Comparison of ENCODE assay signal across 19 cellular contexts in genomic region chr7:111564078-111564477, GRCh38. TPM values are rescaled to one million over a fixed set of nuclear protein-coding genes. Genes with fewer than 3 reads are reported as not detected.
DNase-seq lines count a peak whose midpoint lies in the region; ATAC-seq and TF ChIP-seq lines count a peak whose summit lies in the region.
"Had no signal": no experiment of that assay in that cellular context is flagged by ENCODE, and none has a peak within 500 bp of the region (broad histone marks: within the 10 kb centered on the region; RNA-seq: fewer than 3 reads in every experiment).

No MANE protein-coding gene starts in this region.

- BruUV-seq in Caco-2 (replicated peaks; lab: Mats Ljungman, UMichigan), result no TSS peak

- CTCF ChIA-PET in CD4-positive, alpha-beta T cell (lab: Charles Lee), result no interaction called here
- CTCF ChIA-PET in Caco-2 (lab: Charles Lee), result no interaction called here

- H3K36me3 Mint-ChIP-seq in CD4-positive, alpha-beta T cell (ENCODE audit: low read depth), result no peaks in the 10 kb centered on the region
- H3K36me3 Mint-ChIP-seq in Caco-2 (ENCODE audit: insufficient read depth, unreplicated experiment), result peaks cover 5% of the 10 kb centered on the region
- H3K36me3 Mint-ChIP-seq in activated T-helper 2 cell treated with anti-CD3 and anti-CD28 coated beads, Interferon-gamma antibody, Interleukin-2, Interleukin-4, amounts not matched to agents 10 μg/mL and 5 μg/mL and 100 μg/mL, durations not matched to agents 14 hours and 24 hours and 36 hours (ENCODE audit: low read depth), result peaks cover 4% of the 10 kb centered on the region
- peaks cover 6% of the 10 kb centered on the region for H3K36me3 Mint-ChIP-seq in nephron progenitor cell (ENCODE audit: low read depth)

- H3K36me3 ChIP-seq in Caco-2 (ENCODE audit: control insufficient read depth, insufficient read depth, low read length), result no peaks in the 10 kb centered on the region
- no peaks in the 10 kb centered on the region for H3K36me3 ChIP-seq in suprapubic skin

- H3K27me3 Mint-ChIP-seq in CD4-positive, alpha-beta T cell, result peaks cover 15% of the 10 kb centered on the region
- H3K27me3 Mint-ChIP-seq in Caco-2 (ENCODE audit: insufficient read depth, unreplicated experiment) (peaks cover 5% of the 10 kb centered on the region), nephron progenitor cell (ENCODE audit: low read depth, poor library complexity) (no peaks in the 10 kb centered on the region)
- H3K27me3 Mint-ChIP-seq in activated T-helper 2 cell treated with anti-CD3 and anti-CD28 coated beads, Interferon-gamma antibody, Interleukin-2, Interleukin-4, amounts not matched to agents 10 μg/mL and 5 μg/mL and 100 μg/mL, durations not matched to agents 14 hours and 24 hours and 36 hours (ENCODE audit: low read depth), result peaks cover 11% of the 10 kb centered on the region

- H3K27me3 ChIP-seq in CD4-positive, alpha-beta T cell (ENCODE audit: control insufficient read depth, insufficient read depth, low read length), result no peaks in the 10 kb centered on the region
- H3K27me3 ChIP-seq in Caco-2 (replicated peaks; ENCODE audit: control insufficient read depth, insufficient read depth, low read length) (no peaks in the 10 kb centered on the region), suprapubic skin (no peaks in the 10 kb centered on the region)
- H3K27me3 ChIP-seq: BLaER1 treated with 17β-estradiol and CSF1 and Interleukin-3, amounts not matched to agents 10 nM and 100 nM had no signal

- peak overlapping the region; percentile 97 for H3K4me3 Mint-ChIP-seq in CD4-positive, alpha-beta T cell
- peak overlapping the region; percentile 92 for H3K4me3 Mint-ChIP-seq in Caco-2 (ENCODE audit: unreplicated experiment)
- peak overlapping the region; percentile 59 for H3K4me3 Mint-ChIP-seq in activated T-helper 2 cell treated with anti-CD3 and anti-CD28 coated beads, Interferon-gamma antibody, Interleukin-2, Interleukin-4, amounts not matched to agents 10 μg/mL and 5 μg/mL and 100 μg/mL, durations not matched to agents 14 hours and 24 hours and 36 hours (ENCODE audit: low read depth)
- peak overlapping the region; percentile 82 for H3K4me3 Mint-ChIP-seq in nephron progenitor cell

- no peak for TF ChIP-seq POLR2A in suprapubic skin (IDR thresholded peaks at IDR 0.05)

- no peak for TF ChIP-seq CTCF in CD4-positive, alpha-beta T cell (IDR thresholded peaks at IDR 0.05)
- TF ChIP-seq CTCF in Caco-2 (IDR thresholded peaks at IDR 0.05; ENCODE audit: insufficient read depth in 1 of 2, low read depth in 1 of 2, low read length in 1 of 2, severe bottlenecking in 1 of 2, unreplicated experiment in 1 of 2), result no peak
- no peak for TF ChIP-seq CTCF in nephron progenitor cell (IDR thresholded peaks at IDR 0.05)
- TF ChIP-seq CTCF in suprapubic skin (IDR thresholded peaks at IDR 0.05), result no peak

- peak overlapping the region; percentile 50 for H3K27ac Mint-ChIP-seq in CD4-positive, alpha-beta T cell
- H3K27ac Mint-ChIP-seq in Caco-2 (ENCODE audit: unreplicated experiment) (no peak overlapping the region), nephron progenitor cell (no peak overlapping the region)
- H3K27ac Mint-ChIP-seq in activated T-helper 2 cell treated with anti-CD3 and anti-CD28 coated beads, Interferon-gamma antibody, Interleukin-2, Interleukin-4, amounts not matched to agents 10 μg/mL and 5 μg/mL and 100 μg/mL, durations not matched to agents 14 hours and 24 hours and 36 hours, result no peak overlapping the region

- TF ChIP-seq EP300 in suprapubic skin (IDR thresholded peaks at IDR 0.05), result no peak

- intact Hi-C loops in CD4-positive, alpha-beta T cell (cut with DNase I, micrococcal nuclease), result loop anchor here in 1 of 2 experiments (5.0 to 10.0 kb wide), 5 partner anchors 459 to 1553 kb away; partner anchors contain the start of genes DOCK4, IFRD1, SMIM30 and ZNF277
- intact Hi-C loops in Caco-2 (cut with micrococcal nuclease; ENCODE audit: unreplicated experiment), result loop anchor here (5.0 to 10.0 kb wide), 4 partner anchors 137 to 888 kb away; partner anchors contain the start of genes IFRD1 and LRRN3
- intact Hi-C loops in activated T-helper 2 cell treated with anti-CD3 and anti-CD28 coated beads, Interferon-gamma antibody, Interleukin-2, Interleukin-4, amounts not matched to agents 10 μg/mL and 5 μg/mL and 100 μg/mL, durations not matched to agents 14 hours and 24 hours and 36 hours (cut with micrococcal nuclease), result loop anchor here (5.0 to 10.0 kb wide), 5 partner anchors 67 to 828 kb away; partner anchors contain the start of genes DOCK4 and ZNF277

- peaks cover 32% of the 10 kb centered on the region for H3K4me1 Mint-ChIP-seq in CD4-positive, alpha-beta T cell (ENCODE audit: low read depth)
- H3K4me1 Mint-ChIP-seq in Caco-2 (ENCODE audit: low read depth, unreplicated experiment) (peaks cover 6% of the 10 kb centered on the region), nephron progenitor cell (peaks cover 30% of the 10 kb centered on the region)
- H3K4me1 Mint-ChIP-seq in activated T-helper 2 cell treated with anti-CD3 and anti-CD28 coated beads, Interferon-gamma antibody, Interleukin-2, Interleukin-4, amounts not matched to agents 10 μg/mL and 5 μg/mL and 100 μg/mL, durations not matched to agents 14 hours and 24 hours and 36 hours (ENCODE audit: low read depth), result peaks cover 23% of the 10 kb centered on the region

- no peak for ATAC-seq in CD4-positive, alpha-beta T cell (ENCODE audit: poor library complexity)
- ATAC-seq in HG03457 (IDR thresholded peaks at IDR 0.05; ENCODE audit: unreplicated experiment), result no peak
- no peak for ATAC-seq in HG02884 (IDR thresholded peaks at IDR 0.05; ENCODE audit: unreplicated experiment)
- ATAC-seq: HCT116, PC-3 had no signal

- H3K9me3 ChIP-seq in CD4-positive, alpha-beta T cell (ENCODE audit: control insufficient read depth, low read length), result no peaks in the 10 kb centered on the region
- H3K9me3 ChIP-seq in Caco-2, result no peaks in the 10 kb centered on the region
- H3K9me3 ChIP-seq in suprapubic skin, result no peaks in the 10 kb centered on the region

- POLR2A ChIA-PET in CD4-positive, alpha-beta T cell (lab: Charles Lee), result no interaction called here
- POLR2A ChIA-PET in Caco-2 (lab: Charles Lee), result no interaction called here

- no peak overlapping the region for H3K27ac ChIP-seq in CD4-positive, alpha-beta T cell (ENCODE audit: low read depth, low read length)
- no peak overlapping the region for H3K27ac ChIP-seq in suprapubic skin
- H3K27ac ChIP-seq: BLaER1 treated with 17β-estradiol and CSF1 and Interleukin-3, amounts not matched to agents 10 nM and 100 nM; GM23248 had no signal

- H3K9me3 Mint-ChIP-seq in CD4-positive, alpha-beta T cell, result no peaks in the 10 kb centered on the region
- H3K9me3 Mint-ChIP-seq in Caco-2 (ENCODE audit: unreplicated experiment) (no peaks in the 10 kb centered on the region), nephron progenitor cell (peaks cover 11% of the 10 kb centered on the region)
- H3K9me3 Mint-ChIP-seq in activated T-helper 2 cell treated with anti-CD3 and anti-CD28 coated beads, Interferon-gamma antibody, Interleukin-2, Interleukin-4, amounts not matched to agents 10 μg/mL and 5 μg/mL and 100 μg/mL, durations not matched to agents 14 hours and 24 hours and 36 hours, result no peaks in the 10 kb centered on the region

- H3K4me3 ChIP-seq in Caco-2 (ENCODE audit: low read depth, low read length) (no peak overlapping the region), suprapubic skin (no peak overlapping the region)
- H3K4me3 ChIP-seq: BLaER1 treated with 17β-estradiol and CSF1 and Interleukin-3, amounts not matched to agents 10 nM and 100 nM; GM23248 had no signal

- 0% methylated on average over 1 of the region's 1 CpG for WGBS in suprapubic skin

- no peak for DNase-seq in CD4-positive, alpha-beta T cell
- DNase-seq in Caco-2 (no peak), nephron progenitor cell (no peak), suprapubic skin (ENCODE audit: low spot score in 2 of 2) (no peak)
- DNase-seq in activated T-helper 2 cell treated with anti-CD3 and anti-CD28 coated beads, Interferon-gamma antibody, Interleukin-2, Interleukin-4, amounts not matched to agents 10 μg/mL and 5 μg/mL and 100 μg/mL, durations not matched to agents 14 hours and 24 hours and 36 hours (ENCODE audit: low spot score), result no peak
- DNase-seq in stimulated activated CD4-positive, alpha-beta T cell treated with anti-CD3 and anti-CD28 coated beads, Interleukin-4, amount 100 ng/mL, for 1 hour, result no peak
- DNase-seq: DMS79; GM23248; KBM-7; NCI-H1048; NCI-H2107; NCI-H226; NCI-H526 treated with DMSO at 0.1 percent for 48 hours; NK-92 treated with Interleukin-12 subunit alpha and Interleukin-12 subunit beta, amount 100 ng/mL, for 24 hours; PC-3 had no signal

- peaks cover 15% of the 10 kb centered on the region for H3K4me1 ChIP-seq in Caco-2
- peaks cover 27% of the 10 kb centered on the region for H3K4me1 ChIP-seq in suprapubic skin

RNA-seq across cellular contexts. Expression of gene IMMP2L, which starts 1.8 kb away (rescaled TPM):
- total RNA-seq in CD4-positive, alpha-beta T cell, result 10 to 100 TPM in 1 of 2 experiments, 1 to 10 TPM in 1; 8.9 to 18.7 TPM
- 9.5 and 14.8 TPM in 2 replicates for total RNA-seq in Caco-2 (2022)
- total RNA-seq in activated T-helper 2 cell treated with anti-CD3 and anti-CD28 coated beads, Interferon-gamma antibody, Interleukin-2, Interleukin-4, amounts not matched to agents 10 μg/mL and 5 μg/mL and 100 μg/mL, durations not matched to agents 14 hours and 24 hours and 36 hours, result 12.4 and 20.0 TPM in 2 replicates
- total RNA-seq in suprapubic skin, result 10 to 100 TPM; 10.6 to 20.6 (median 14.6) TPM
